ENCODE assay signal across 1 cellular context in the genomic region with DNA sequence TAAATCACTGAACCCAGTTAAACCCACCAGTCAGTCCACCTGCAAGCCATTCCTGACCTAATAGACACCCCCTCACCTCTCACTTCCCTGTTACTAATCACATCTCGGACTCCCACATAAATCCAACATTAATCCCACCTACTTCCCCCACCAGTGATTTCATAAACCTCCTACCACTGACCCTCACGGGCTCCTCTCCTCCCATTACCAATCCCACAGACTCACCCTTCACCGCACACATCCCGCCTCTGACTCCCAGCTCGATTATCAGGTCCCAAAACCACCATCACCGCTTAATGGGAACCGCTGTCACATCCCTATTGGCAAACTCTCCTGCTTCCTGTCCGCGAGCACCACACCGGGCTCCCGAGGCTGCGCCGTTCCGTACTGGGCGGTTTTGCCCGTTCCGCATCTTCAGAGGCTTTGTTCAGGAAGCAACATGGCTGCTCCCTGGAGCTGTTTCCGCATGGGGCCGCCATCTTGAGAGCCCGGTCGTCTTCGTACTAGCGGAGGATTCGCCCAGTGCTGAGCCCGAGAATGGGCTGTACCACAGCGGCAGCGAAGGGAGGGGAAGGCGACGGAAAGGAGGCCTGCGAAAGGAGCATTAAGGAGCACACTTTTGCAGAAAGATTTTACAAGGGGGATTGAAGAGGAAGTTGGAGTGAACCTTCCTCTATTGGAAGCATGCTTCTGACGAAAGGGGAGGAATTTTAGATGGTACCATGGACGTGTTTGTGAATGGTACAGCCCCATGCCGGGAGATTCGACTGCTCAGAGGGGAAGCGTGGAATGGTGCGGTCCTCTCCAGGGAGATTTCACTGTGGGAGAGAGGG.
A peak's percentile ranks its signal among the peaks of the same experiment; 100 is the strongest.
TF ChIP-seq lines count a peak whose summit lies in the region.

Gene ZNF300, minus strand, starts transcription at position 502 of the 833 bp plus-strand sequence. CDS start 1,825 bp downstream, outside the sequence.

TF ChIP-seq in HepG2, 621 proteins besides CTCF, POLR2A, EP300 and RAD21 (continued from another document and continues in another):
- TF ChIP-seq, protein P1, sequence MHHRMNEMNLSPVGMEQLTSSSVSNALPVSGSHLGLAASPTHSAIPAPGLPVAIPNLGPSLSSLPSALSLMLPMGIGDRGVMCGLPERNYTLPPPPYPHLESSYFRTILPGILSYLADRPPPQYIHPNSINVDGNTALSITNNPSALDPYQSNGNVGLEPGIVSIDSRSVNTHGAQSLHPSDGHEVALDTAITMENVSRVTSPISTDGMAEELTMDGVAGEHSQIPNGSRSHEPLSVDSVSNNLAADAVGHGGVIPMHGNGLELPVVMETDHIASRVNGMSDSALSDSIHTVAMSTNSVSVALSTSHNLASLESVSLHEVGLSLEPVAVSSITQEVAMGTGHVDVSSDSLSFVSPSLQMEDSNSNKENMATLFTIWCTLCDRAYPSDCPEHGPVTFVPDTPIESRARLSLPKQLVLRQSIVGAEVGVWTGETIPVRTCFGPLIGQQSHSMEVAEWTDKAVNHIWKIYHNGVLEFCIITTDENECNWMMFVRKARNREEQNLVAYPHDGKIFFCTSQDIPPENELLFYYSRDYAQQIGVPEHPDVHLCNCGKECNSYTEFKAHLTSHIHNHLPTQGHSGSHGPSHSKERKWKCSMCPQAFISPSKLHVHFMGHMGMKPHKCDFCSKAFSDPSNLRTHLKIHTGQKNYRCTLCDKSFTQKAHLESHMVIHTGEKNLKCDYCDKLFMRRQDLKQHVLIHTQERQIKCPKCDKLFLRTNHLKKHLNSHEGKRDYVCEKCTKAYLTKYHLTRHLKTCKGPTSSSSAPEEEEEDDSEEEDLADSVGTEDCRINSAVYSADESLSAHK (CRISPR knock-in tag; IDR thresholded peaks at IDR 0.05; ENCODE audit: borderline replicate concordance), result no peak
- TF ChIP-seq ZNF75D (CRISPR knock-in tag; IDR thresholded peaks at IDR 0.05; ENCODE audit: borderline replicate concordance), result no peak
- peak; percentile 51; the same call in 1 of the 2 replicates for TF ChIP-seq ZNF891 (CRISPR knock-in tag; IDR thresholded peaks at IDR 0.05)
- no peak for TF ChIP-seq REPIN1 (CRISPR knock-in tag; IDR thresholded peaks at IDR 0.05; ENCODE audit: borderline replicate concordance, low read depth)
- no peak for TF ChIP-seq ZNF256 (CRISPR knock-in tag; conservative IDR thresholded peaks at IDR 0.05)
- TF ChIP-seq, protein P2, sequence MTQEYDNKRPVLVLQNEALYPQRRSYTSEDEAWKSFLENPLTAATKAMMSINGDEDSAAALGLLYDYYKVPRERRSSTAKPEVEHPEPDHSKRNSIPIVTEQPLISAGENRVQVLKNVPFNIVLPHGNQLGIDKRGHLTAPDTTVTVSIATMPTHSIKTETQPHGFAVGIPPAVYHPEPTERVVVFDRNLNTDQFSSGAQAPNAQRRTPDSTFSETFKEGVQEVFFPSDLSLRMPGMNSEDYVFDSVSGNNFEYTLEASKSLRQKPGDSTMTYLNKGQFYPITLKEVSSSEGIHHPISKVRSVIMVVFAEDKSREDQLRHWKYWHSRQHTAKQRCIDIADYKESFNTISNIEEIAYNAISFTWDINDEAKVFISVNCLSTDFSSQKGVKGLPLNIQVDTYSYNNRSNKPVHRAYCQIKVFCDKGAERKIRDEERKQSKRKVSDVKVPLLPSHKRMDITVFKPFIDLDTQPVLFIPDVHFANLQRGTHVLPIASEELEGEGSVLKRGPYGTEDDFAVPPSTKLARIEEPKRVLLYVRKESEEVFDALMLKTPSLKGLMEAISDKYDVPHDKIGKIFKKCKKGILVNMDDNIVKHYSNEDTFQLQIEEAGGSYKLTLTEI (CRISPR knock-in tag; conservative IDR thresholded peaks at IDR 0.05), result no peak
- peak; percentile 97 for TF ChIP-seq ZMYM4 (CRISPR knock-in tag; IDR thresholded peaks at IDR 0.05)
- 0 out of 2 replicates have a peak, but pooled peaks have one; percentile 52 for TF ChIP-seq ZNF772 (CRISPR knock-in tag; IDR thresholded peaks at IDR 0.05)
- TF ChIP-seq BORCS8-MEF2B (CRISPR knock-in tag; IDR thresholded peaks at IDR 0.05), result no peak
- no peak for TF ChIP-seq SNAPC5 (CRISPR knock-in tag; IDR thresholded peaks at IDR 0.05; ENCODE audit: borderline replicate concordance)
- no peak for TF ChIP-seq TAF15 (IDR thresholded peaks at IDR 0.05; ENCODE audit: low read depth, low read length, poor library complexity, severe bottlenecking)
- TF ChIP-seq KAT2B (IDR thresholded peaks at IDR 0.05; ENCODE audit: borderline replicate concordance, low read depth, low read length), result no peak
- no peak for TF ChIP-seq TFE3 (CRISPR knock-in tag; IDR thresholded peaks at IDR 0.05)
- TF ChIP-seq MEIS2 (CRISPR knock-in tag; IDR thresholded peaks at IDR 0.05), result no peak
- peak; percentile 60 for TF ChIP-seq HCFC1 (IDR thresholded peaks at IDR 0.05; ENCODE audit: low read depth, low read length)
- TF ChIP-seq PLRG1 (conservative IDR thresholded peaks at IDR 0.05), result no peak
- no peak for TF ChIP-seq SRSF9 (IDR thresholded peaks at IDR 0.05; ENCODE audit: borderline replicate concordance, insufficient read depth, low read depth, low read length, poor library complexity, severe bottlenecking)
- no peak for TF ChIP-seq ZNF713 (CRISPR knock-in tag; IDR thresholded peaks at IDR 0.05)
- peak; percentile 54; the same call in 1 of the 2 replicates for TF ChIP-seq SMAD3 (CRISPR knock-in tag; IDR thresholded peaks at IDR 0.05)
- peak; percentile 27; the same call in 1 of the 2 replicates for TF ChIP-seq ZBTB33 (CRISPR knock-in tag; IDR thresholded peaks at IDR 0.05)
- TF ChIP-seq ZSCAN25 (CRISPR knock-in tag; IDR thresholded peaks at IDR 0.05), result no peak
- no peak for TF ChIP-seq ZNF496 (CRISPR knock-in tag; IDR thresholded peaks at IDR 0.05; ENCODE audit: insufficient replicate concordance)
- no peak for TF ChIP-seq NR3C1 (CRISPR knock-in tag; IDR thresholded peaks at IDR 0.05)
- TF ChIP-seq SNAPC4 (CRISPR knock-in tag; IDR thresholded peaks at IDR 0.05), result no peak
- TF ChIP-seq RBM22 (optimal IDR thresholded peaks at IDR 0.05; ENCODE audit: low read length), result no peak
- no peak for TF ChIP-seq CENPT (CRISPR knock-in tag; IDR thresholded peaks at IDR 0.05; ENCODE audit: low read depth)
- TF ChIP-seq ZNF740 (CRISPR knock-in tag; IDR thresholded peaks at IDR 0.05), result no peak
- TF ChIP-seq ZNF552 (CRISPR knock-in tag; IDR thresholded peaks at IDR 0.05; ENCODE audit: borderline replicate concordance), result no peak
- 0 out of 2 replicates have a peak, but pooled peaks have one; percentile 22 for TF ChIP-seq EED (CRISPR knock-in tag; IDR thresholded peaks at IDR 0.05)
- TF ChIP-seq NR2F6 (IDR thresholded peaks at IDR 0.05), result no peak
- peak; percentile 27; the same call in 1 of the 2 replicates for TF ChIP-seq NR2F6 (CRISPR knock-in tag; IDR thresholded peaks at IDR 0.05)
- peak; percentile 26; the same call in 1 of the 2 replicates for TF ChIP-seq FOXC1 (CRISPR knock-in tag; IDR thresholded peaks at IDR 0.05; ENCODE audit: borderline replicate concordance)
- no peak for TF ChIP-seq EZH2 (conservative IDR thresholded peaks at IDR 0.05; ENCODE audit: low read depth, low read length)
- TF ChIP-seq MEIS1 (CRISPR knock-in tag; IDR thresholded peaks at IDR 0.05; ENCODE audit: borderline replicate concordance), result no peak
- no peak; the same call in 1 of the 2 replicates for TF ChIP-seq ZNF143 (CRISPR knock-in tag; IDR thresholded peaks at IDR 0.05)
- TF ChIP-seq NFE2L2 (IDR thresholded peaks at IDR 0.05; ENCODE audit: low read length), result no peak
- TF ChIP-seq, protein P3, sequence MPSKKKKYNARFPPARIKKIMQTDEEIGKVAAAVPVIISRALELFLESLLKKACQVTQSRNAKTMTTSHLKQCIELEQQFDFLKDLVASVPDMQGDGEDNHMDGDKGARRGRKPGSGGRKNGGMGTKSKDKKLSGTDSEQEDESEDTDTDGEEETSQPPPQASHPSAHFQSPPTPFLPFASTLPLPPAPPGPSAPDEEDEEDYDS (CRISPR knock-in tag; IDR thresholded peaks at IDR 0.05), result no peak
- TF ChIP-seq MXD1 (CRISPR knock-in tag; IDR thresholded peaks at IDR 0.05), result no peak
- TF ChIP-seq ZNF569 (CRISPR knock-in tag; IDR thresholded peaks at IDR 0.05; ENCODE audit: borderline replicate concordance), result no peak
- TF ChIP-seq SOX13 (IDR thresholded peaks at IDR 0.05), result no peak
- TF ChIP-seq SOX13 (CRISPR knock-in tag; conservative IDR thresholded peaks at IDR 0.05 in 1 of 2, IDR thresholded peaks at IDR 0.05 in 1 of 2), result no peak
- TF ChIP-seq BCL6 (CRISPR knock-in tag; IDR thresholded peaks at IDR 0.05), result no peak
- peak; percentile 37; the same call in 1 of the 2 replicates for TF ChIP-seq GMEB1 (CRISPR knock-in tag; IDR thresholded peaks at IDR 0.05; ENCODE audit: borderline replicate concordance)
- TF ChIP-seq, protein P4, sequence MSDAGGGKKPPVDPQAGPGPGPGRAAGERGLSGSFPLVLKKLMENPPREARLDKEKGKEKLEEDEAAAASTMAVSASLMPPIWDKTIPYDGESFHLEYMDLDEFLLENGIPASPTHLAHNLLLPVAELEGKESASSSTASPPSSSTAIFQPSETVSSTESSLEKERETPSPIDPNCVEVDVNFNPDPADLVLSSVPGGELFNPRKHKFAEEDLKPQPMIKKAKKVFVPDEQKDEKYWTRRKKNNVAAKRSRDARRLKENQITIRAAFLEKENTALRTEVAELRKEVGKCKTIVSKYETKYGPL (CRISPR knock-in tag; IDR thresholded peaks at IDR 0.05), result no peak
